Comparison of ENCODE assay signal across 14 cellular contexts in the genomic region with DNA sequence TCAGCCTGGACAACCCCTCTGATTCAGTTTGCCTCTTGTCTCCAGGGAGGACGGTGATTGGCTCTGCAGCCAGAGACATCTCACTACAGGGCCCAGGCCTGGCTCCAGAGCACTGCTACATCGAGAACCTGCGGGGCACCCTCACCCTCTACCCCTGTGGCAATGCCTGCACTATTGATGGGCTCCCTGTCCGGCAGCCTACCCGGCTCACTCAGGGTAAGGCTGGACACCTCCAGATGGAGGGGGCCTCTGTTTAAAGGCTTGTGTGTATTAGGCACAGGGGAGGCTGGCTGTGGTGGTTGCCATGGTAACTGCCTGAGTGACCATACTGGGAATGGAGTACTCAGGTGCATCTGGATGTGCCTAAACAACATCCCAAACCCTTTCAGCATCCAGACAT. TPM values are rescaled to one million over a fixed set of nuclear protein-coding genes. Genes with fewer than 3 reads are reported as not detected.
DNase-seq lines count a peak whose midpoint lies in the region; ATAC-seq and TF ChIP-seq lines count a peak whose summit lies in the region.
"Had no signal": no experiment of that assay in that cellular context is flagged by ENCODE, and none has a peak within 500 bp of the region (broad histone marks: within the 10 kb centered on the region; RNA-seq: fewer than 3 reads in every experiment).

No MANE protein-coding gene starts in this region.

- H3K9me3 ChIP-seq in right atrium auricular region (no peaks in the 10 kb centered on the region), endodermal cell (ENCODE audit: control insufficient read depth, low read length) (no peaks in the 10 kb centered on the region), mesodermal cell (ENCODE audit: control insufficient read depth, low read length) (no peaks in the 10 kb centered on the region), vagina (no peaks in the 10 kb centered on the region)

- no peaks in the 10 kb centered on the region for H3K27me3 ChIP-seq in right atrium auricular region
- peaks cover 35% of the 10 kb centered on the region for H3K27me3 ChIP-seq in endodermal cell (ENCODE audit: control insufficient read depth, insufficient read depth, low read length, poor library complexity, severe bottlenecking)
- H3K27me3 ChIP-seq in vagina, result no peaks in the 10 kb centered on the region

- 83% methylated on average over 5 of the region's 5 CpGs; no CpG with 5 or more reads in 1 of the 2 experiments for WGBS in endodermal cell (ENCODE audit: insufficient coverage in 1 of 2, insufficient read length in 1 of 2), 2 experiments
- 73 to 89% methylated on average over 1 to 4 of the region's 5 CpGs for WGBS in mesodermal cell (ENCODE audit: insufficient coverage in 2 of 2), 2 experiments

- H3K27ac ChIP-seq in right atrium auricular region, result peak overlapping the region in 1 of 2 donors; percentile 87
- H3K27ac ChIP-seq in endodermal cell (ENCODE audit: low read depth, low read length), result peak overlapping the region; percentile 62
- peak overlapping the region; percentile 82 for H3K27ac ChIP-seq in mesodermal cell (ENCODE audit: low read depth, low read length, severe bottlenecking)
- H3K27ac ChIP-seq in vagina, result peak overlapping the region; percentile 90
- H3K27ac ChIP-seq: parathyroid adenoma had no signal

- TF ChIP-seq POLR2A in vagina (IDR thresholded peaks at IDR 0.05), result no peak

- DNase-seq in Right ventricle myocardium inferior (ENCODE audit: missing footprints), result peak; percentile 66
- no peak for DNase-seq in right atrium auricular region (ENCODE audit: low spot score)
- DNase-seq in endodermal cell, result peak; percentile 81
- DNase-seq in vagina (ENCODE audit: extremely low spot score in 2 of 2), result no peak
- DNase-seq in NCI-H226, result no peak
- DNase-seq in AG08396 (ENCODE audit: low spot score), result no peak
- DNase-seq: activated CD4-positive, alpha-beta T cell treated with anti-CD3 and anti-CD28 coated beads for 4 hours; activated T-cell treated with anti-CD3 and anti-CD28 coated beads, Interleukin-2, amount 50 U/mL, for 48 hours; OCI-M1; stimulated activated CD4-positive, alpha-beta T cell treated with anti-CD3 and anti-CD28 coated beads, Interleukin-2, amount 100 ng/mL, for 24 hours had no signal

- no peak overlapping the region for H3K4me3 Mint-ChIP-seq in endodermal cell
- H3K4me3 Mint-ChIP-seq: T-helper 1 cell treated with Interleukin-12 subunit alpha and Interleukin-12 subunit beta and Interleukin-4 antibody, amounts not matched to agents 30 μg/mL and 1 μg/mL, for 36 hours had no signal

- ATAC-seq in Right ventricle myocardium inferior (no peak), GM21737 (IDR thresholded peaks at IDR 0.05; ENCODE audit: unreplicated experiment) (no peak)

- peaks cover 52% of the 10 kb centered on the region for H3K36me3 ChIP-seq in right atrium auricular region
- no peaks in the 10 kb centered on the region for H3K36me3 ChIP-seq in endodermal cell (ENCODE audit: control insufficient read depth, insufficient read depth, low read length)
- H3K36me3 ChIP-seq in mesodermal cell (ENCODE audit: control insufficient read depth, insufficient read depth, low read length), result peaks cover 41% of the 10 kb centered on the region
- H3K36me3 ChIP-seq in vagina, result peaks cover 0 to 27% of the 10 kb centered on the region in 2 donors

- intact Hi-C loops in Right ventricle myocardium inferior (cut with DNase I) (no loop called here), vagina (cut with DNase I) (no loop called here)

- TF ChIP-seq CTCF in right atrium auricular region (IDR thresholded peaks at IDR 0.05), result no peak
- no peak for TF ChIP-seq CTCF in endodermal cell (conservative IDR thresholded peaks at IDR 0.05)
- no peak for TF ChIP-seq CTCF in vagina (IDR thresholded peaks at IDR 0.05)

- H3K9me3 Mint-ChIP-seq in endodermal cell, result no peaks in the 10 kb centered on the region
- H3K9me3 Mint-ChIP-seq: T-helper 1 cell treated with Interleukin-12 subunit alpha and Interleukin-12 subunit beta and Interleukin-4 antibody, amounts not matched to agents 30 μg/mL and 1 μg/mL, for 36 hours had no signal

- peaks cover 0 to 93% of the 10 kb centered on the region in 2 donors for H3K4me1 ChIP-seq in right atrium auricular region
- H3K4me1 ChIP-seq in endodermal cell (ENCODE audit: control insufficient read depth, insufficient read depth, low read length), result peaks cover 13% of the 10 kb centered on the region
- peaks cover 86% of the 10 kb centered on the region for H3K4me1 ChIP-seq in mesodermal cell (ENCODE audit: control insufficient read depth, insufficient read depth, low read length, poor library complexity, severe bottlenecking)
- H3K4me1 ChIP-seq in vagina, result peaks cover 68% of the 10 kb centered on the region
- H3K4me1 ChIP-seq: parathyroid adenoma had no signal

- H3K36me3 Mint-ChIP-seq in endodermal cell (ENCODE audit: low read depth), result no peaks in the 10 kb centered on the region

- peak overlapping the region; percentile 31 for H3K9ac ChIP-seq in endodermal cell (ENCODE audit: extremely low read depth, low read length, poor library complexity, severe bottlenecking)
- H3K9ac ChIP-seq: parathyroid adenoma had no signal

- H3K27ac Mint-ChIP-seq in endodermal cell, result peak overlapping the region; percentile 71
- H3K27ac Mint-ChIP-seq: T-helper 1 cell treated with Interleukin-12 subunit alpha and Interleukin-12 subunit beta and Interleukin-4 antibody, amounts not matched to agents 30 μg/mL and 1 μg/mL, for 36 hours had no signal

- H3K4me3 ChIP-seq in right atrium auricular region (no peak overlapping the region), endodermal cell (ENCODE audit: low read length) (peak overlapping the region; percentile 44), mesodermal cell (ENCODE audit: extremely low read depth, insufficient read depth, low read length, poor library complexity, severe bottlenecking) (no peak overlapping the region), vagina (no peak overlapping the region)

- peaks cover 40% of the 10 kb centered on the region for H3K4me1 Mint-ChIP-seq in endodermal cell

- H3K27me3 Mint-ChIP-seq in endodermal cell (ENCODE audit: insufficient read depth), result peaks cover 55% of the 10 kb centered on the region

RNA-seq across cellular contexts. Expression of gene PHLDB1, which starts 8.6 kb away (rescaled TPM):
- total RNA-seq in Right ventricle myocardium inferior, result 115 TPM
- total RNA-seq in right atrium auricular region, result 100 to 1,000 TPM; 102 to 105 TPM
- total RNA-seq in endodermal cell, result 10 to 100 TPM; 45.9 to 54.9 TPM
- 106 TPM for polyA plus RNA-seq in endodermal cell (2013, experiment 1 of 2)
- 105 TPM for polyA plus RNA-seq in endodermal cell (2013, experiment 2 of 2)
- polyA plus RNA-seq in mesodermal cell (2013, experiment 1 of 2), result 95.0 TPM
- 74.6 TPM for polyA plus RNA-seq in mesodermal cell (2013, experiment 2 of 2)
- total RNA-seq in vagina, result 119 TPM

RNA-seq across cellular contexts. Expression of gene ARCN1, which starts 43.8 kb away (rescaled TPM):
- total RNA-seq in Right ventricle myocardium inferior (93.4 TPM), right atrium auricular region (100 to 1,000 TPM; 103 to 111 TPM), endodermal cell (100 to 1,000 TPM; 130 to 161 TPM), vagina (78.6 TPM)
- polyA plus RNA-seq in endodermal cell (2013, experiment 1 of 2), result 133 TPM
- 134 TPM for polyA plus RNA-seq in endodermal cell (2013, experiment 2 of 2)
- polyA plus RNA-seq in mesodermal cell (2013, experiment 1 of 2), result 239 TPM
- polyA plus RNA-seq in mesodermal cell (2013, experiment 2 of 2), result 232 TPM

RNA-seq across cellular contexts. Expression of gene IFT46, which starts 50.3 kb away (rescaled TPM):
- total RNA-seq in Right ventricle myocardium inferior (24.9 TPM), right atrium auricular region (10 to 100 TPM; 19.3 to 26.1 TPM), endodermal cell (10 to 100 TPM in 1 of 2 donors, 1 to 10 TPM in 1; 9.1 to 13.7 TPM), vagina (30.0 TPM)
- 26.6 TPM for polyA plus RNA-seq in endodermal cell (2013, experiment 1 of 2)
- polyA plus RNA-seq in endodermal cell (2013, experiment 2 of 2), result 24.0 TPM
- 19.8 TPM for polyA plus RNA-seq in mesodermal cell (2013, experiment 1 of 2)
- 22.0 TPM for polyA plus RNA-seq in mesodermal cell (2013, experiment 2 of 2)

Comparison
In these comparisons a context has a peak if more than half of its experiments do, and no peak if none do; other contexts are left out.
1. DNase-seq: peak in Right ventricle myocardium inferior (single experiment) and endodermal cell (single experiment); none in right atrium auricular region (single experiment), vagina (0 of 2), NCI-H226 (single experiment) and AG08396 (single experiment).